Comparison of ENCODE assay signal across 10 cellular contexts in the genomic region with DNA sequence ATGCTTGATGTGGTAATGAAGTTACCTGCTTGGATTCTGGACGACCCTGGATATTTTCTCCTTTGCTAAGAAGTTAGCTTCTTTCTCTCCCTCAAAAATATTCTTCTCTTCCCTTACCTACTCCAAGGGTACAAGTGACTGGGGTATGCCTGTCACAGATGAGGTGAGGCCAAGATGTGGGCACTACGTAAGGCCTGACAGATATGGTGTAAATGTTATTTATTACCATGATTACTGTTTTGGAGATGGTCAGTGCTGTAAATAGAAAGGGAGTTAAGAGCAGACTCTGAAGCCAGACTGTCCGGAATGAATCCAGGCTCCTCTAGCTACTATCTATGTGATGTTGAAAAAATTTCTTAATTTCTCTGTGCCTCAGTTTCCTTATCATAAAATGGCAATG. TPM values are rescaled to one million over a fixed set of nuclear protein-coding genes. Genes with fewer than 3 reads are reported as not detected.
DNase-seq lines count a peak whose midpoint lies in the region; ATAC-seq and TF ChIP-seq lines count a peak whose summit lies in the region.
"Had no signal": no experiment of that assay in that cellular context is flagged by ENCODE, and none has a peak within 500 bp of the region (broad histone marks: within the 10 kb centered on the region; RNA-seq: fewer than 3 reads in every experiment).

No MANE protein-coding gene starts in this region.

- no peaks in the 10 kb centered on the region for H3K27me3 ChIP-seq in OCI-LY3 (ENCODE audit: low read depth, low read length)
- no peaks in the 10 kb centered on the region for H3K27me3 ChIP-seq in endocrine pancreas (ENCODE audit: control insufficient read depth, insufficient read depth, low read length)
- no peaks in the 10 kb centered on the region for H3K27me3 ChIP-seq in smooth muscle cell (ENCODE audit: low read depth)
- no peaks in the 10 kb centered on the region for H3K27me3 ChIP-seq in tibial artery
- H3K27me3 ChIP-seq: MG63 had no signal

- H3F3A ChIP-seq in smooth muscle cell (ENCODE audit: low read depth), result no peaks in the 10 kb centered on the region

- peaks cover 32% of the 10 kb centered on the region for H3K4me1 Mint-ChIP-seq in activated CD4-positive, alpha-beta T cell treated with anti-CD3 and anti-CD28 coated beads for 36 hours

- H3K9me3 Mint-ChIP-seq in activated CD4-positive, alpha-beta T cell treated with anti-CD3 and anti-CD28 coated beads for 36 hours (ENCODE audit: low read depth), result no peaks in the 10 kb centered on the region

- no peak for DNase-seq in activated CD4-positive, alpha-beta T cell treated with anti-CD3 and anti-CD28 coated beads for 36 hours
- DNase-seq in activated CD4-positive, alpha-beta T cell treated with anti-CD3 and anti-CD28 coated beads, Interleukin-2, amount 50 U/mL, for 4 hours, result no peak
- DNase-seq in smooth muscle cell (lab: John Stamatoyannopoulos, UW; ENCODE audit: unreplicated experiment), result no peak
- DNase-seq in Kasumi-1 (lab: John Stamatoyannopoulos, UW), result no peak
- DNase-seq in tibial artery, result no peak
- DNase-seq: ACHN, MG63 had no signal

- H3K27ac Mint-ChIP-seq in activated CD4-positive, alpha-beta T cell treated with anti-CD3 and anti-CD28 coated beads for 36 hours, result no peak overlapping the region

- intact Hi-C loops in activated CD4-positive, alpha-beta T cell treated with anti-CD3 and anti-CD28 coated beads for 36 hours (cut with DNase I, micrococcal nuclease), result loop anchor here in 1 of 2 experiments (5.0 kb wide), 3 partner anchors 313 to 1003 kb away; partner anchors contain the start of genes DNAJC25 and ECPAS
- intact Hi-C loops in tibial artery (cut with DNase I; ENCODE audit: low total_unique reads), result loop anchor here (10.0 kb wide), 2 partner anchors 101 to 329 kb away; partner anchors contain the start of gene HSDL2

- CTCF ChIA-PET in activated CD4-positive, alpha-beta T cell treated with anti-CD3 and anti-CD28 coated beads for 36 hours (lab: Charles Lee), result interaction anchor here (1.0 to 1.8 kb wide), 4 partner anchors 9 to 212 kb away, joined by 3 to 6 read pairs (median 4); partner anchors contain the start of gene HSDL2

- H3K4me3 Mint-ChIP-seq in activated CD4-positive, alpha-beta T cell treated with anti-CD3 and anti-CD28 coated beads for 36 hours, result peak overlapping the region; percentile 95

- H3K4me1 ChIP-seq in OCI-LY3 (ENCODE audit: low read length), result peaks cover 12% of the 10 kb centered on the region
- H3K4me1 ChIP-seq in endocrine pancreas (ENCODE audit: control insufficient read depth, insufficient read depth, low read length), result peaks cover 20% of the 10 kb centered on the region
- H3K4me1 ChIP-seq in smooth muscle cell (ENCODE audit: low read depth), result peaks cover 32% of the 10 kb centered on the region
- peaks cover 0 to 30% (median 7%) of the 10 kb centered on the region in 4 donors for H3K4me1 ChIP-seq in tibial artery

- H3K79me2 ChIP-seq in OCI-LY3 (ENCODE audit: low read length) (peaks cover 40% of the 10 kb centered on the region), smooth muscle cell (ENCODE audit: low read depth) (peaks cover 13% of the 10 kb centered on the region)

- 81% methylated on average over 3 of the region's 3 CpGs for WGBS in smooth muscle cell (ENCODE audit: low lambda C conversion rate)

- POLR2A ChIA-PET in activated CD4-positive, alpha-beta T cell treated with anti-CD3 and anti-CD28 coated beads for 36 hours (lab: Charles Lee), result no interaction called here

- no peaks in the 10 kb centered on the region for H3K9me3 ChIP-seq in OCI-LY3 (ENCODE audit: insufficient read depth, low read length)
- no peaks in the 10 kb centered on the region for H3K9me3 ChIP-seq in endocrine pancreas (ENCODE audit: control insufficient read depth, low read length)
- H3K9me3 ChIP-seq in smooth muscle cell (replicated peaks; ENCODE audit: low read depth), result no peaks in the 10 kb centered on the region
- H3K9me3 ChIP-seq in tibial artery, result no peaks in the 10 kb centered on the region
- H3K9me3 ChIP-seq: MG63 had no signal

- no peak overlapping the region for H3K27ac ChIP-seq in OCI-LY3 (ENCODE audit: low read length)
- no peak overlapping the region for H3K27ac ChIP-seq in smooth muscle cell (ENCODE audit: low read depth)
- peak overlapping the region in 1 of 2 donors; percentile 83 for H3K27ac ChIP-seq in tibial artery

- peak overlapping the region; percentile 75 for H3K9ac ChIP-seq in OCI-LY3 (ENCODE audit: low read length)
- H3K9ac ChIP-seq in endocrine pancreas (ENCODE audit: control insufficient read depth, insufficient read depth, low read length), result no peak overlapping the region
- H3K9ac ChIP-seq in smooth muscle cell (ENCODE audit: low read depth), result no peak overlapping the region

- H3K4me2 ChIP-seq in OCI-LY3 (ENCODE audit: low read length), result peak overlapping the region; percentile 79
- no peak overlapping the region for H3K4me2 ChIP-seq in smooth muscle cell

- peaks cover 7% of the 10 kb centered on the region for H3K36me3 Mint-ChIP-seq in activated CD4-positive, alpha-beta T cell treated with anti-CD3 and anti-CD28 coated beads for 36 hours (ENCODE audit: low read depth)

- no peaks in the 10 kb centered on the region for H3K36me3 ChIP-seq in OCI-LY3 (replicated peaks; ENCODE audit: low read depth, low read length)
- H3K36me3 ChIP-seq in endocrine pancreas (ENCODE audit: control insufficient read depth, insufficient read depth, low read length), result no peaks in the 10 kb centered on the region
- no peaks in the 10 kb centered on the region for H3K36me3 ChIP-seq in smooth muscle cell (ENCODE audit: low read depth)
- H3K36me3 ChIP-seq in tibial artery, result no peaks in the 10 kb centered on the region
- H3K36me3 ChIP-seq: MG63 had no signal

- H4K20me1 ChIP-seq in OCI-LY3 (ENCODE audit: insufficient read depth, low read length), result 0 out of 2 replicates have a peak, but pooled peaks cover 5% of the 10 kb centered on the region
- H4K20me1 ChIP-seq in smooth muscle cell (ENCODE audit: low read depth), result no peaks in the 10 kb centered on the region

- ATAC-seq in activated CD4-positive, alpha-beta T cell treated with anti-CD3 and anti-CD28 coated beads for 36 hours, result no peak
- ATAC-seq in GM18907 (IDR thresholded peaks at IDR 0.05; ENCODE audit: unreplicated experiment), result no peak

- no peak for TF ChIP-seq CTCF in OCI-LY3 (IDR thresholded peaks at IDR 0.05; ENCODE audit: low read depth, low read length)
- no peak for TF ChIP-seq CTCF in smooth muscle cell (IDR thresholded peaks at IDR 0.05; ENCODE audit: borderline replicate concordance, insufficient read depth, poor library complexity, severe bottlenecking)
- no peak for TF ChIP-seq CTCF in tibial artery (IDR thresholded peaks at IDR 0.05)

- H3K27me3 Mint-ChIP-seq in activated CD4-positive, alpha-beta T cell treated with anti-CD3 and anti-CD28 coated beads for 36 hours, result no peaks in the 10 kb centered on the region

- H3K4me3 ChIP-seq in OCI-LY3 (ENCODE audit: low read length), result peak overlapping the region; percentile 81
- peak overlapping the region; percentile 86 for H3K4me3 ChIP-seq in endocrine pancreas (ENCODE audit: control insufficient read depth, insufficient read depth, low read length)
- H3K4me3 ChIP-seq in smooth muscle cell, result peak overlapping the region; percentile 95
- no peak overlapping the region for H3K4me3 ChIP-seq in tibial artery

- H2AFZ ChIP-seq in OCI-LY3 (ENCODE audit: low read depth, low read length) (0 out of 2 replicates have a peak overlapping the region, but pooled peaks have one; percentile 66), smooth muscle cell (ENCODE audit: low read depth) (no peak overlapping the region)

RNA-seq across cellular contexts. Expression of gene KIAA1958, which starts 1.1 kb away (rescaled TPM):
- 10 to 100 TPM in 1 of 2 experiments, 1 to 10 TPM in 1; 9.7 to 13.0 TPM for total RNA-seq in activated CD4-positive, alpha-beta T cell treated with anti-CD3 and anti-CD28 coated beads for 36 hours
- 1.8 and 3.0 TPM in 2 replicates for total RNA-seq in smooth muscle cell
- 0.96 and 1.1 TPM in 2 replicates for polyA plus RNA-seq in smooth muscle cell

Comparison
In these comparisons a context has a peak if more than half of its experiments do, and no peak if none do; other contexts are left out.
1. H3K4me3 ChIP-seq: peak in OCI-LY3 (single experiment), endocrine pancreas (single experiment) and smooth muscle cell (single experiment); none in tibial artery (0 of 2).